Comparison of ENCODE assay signal across 8 cellular contexts in genomic region chrX:13013353-13014110, GRCh38. TPM values are rescaled to one million over a fixed set of nuclear protein-coding genes. Genes with fewer than 3 reads are reported as not detected.
DNase-seq lines count a peak whose midpoint lies in the region; ATAC-seq and TF ChIP-seq lines count a peak whose summit lies in the region.

No MANE protein-coding gene starts in this region.

- H3K27ac Mint-ChIP-seq in activated B cell treated with CpG ODN at 0.5 μM for 24 hours: peak overlapping the region; percentile 64
- H3K27ac Mint-ChIP-seq in memory B cell: peak overlapping the region; percentile 95
- no peak overlapping the region for H3K27ac Mint-ChIP-seq in chondrocyte (ENCODE audit: unreplicated experiment)

- H3K4me1 Mint-ChIP-seq in activated B cell treated with CpG ODN at 0.5 μM for 24 hours (peaks cover 65% of the 10 kb centered on the region), memory B cell (peaks cover 31% of the 10 kb centered on the region), chondrocyte (ENCODE audit: low read depth) (peaks cover 39% of the 10 kb centered on the region)

- no peaks in the 10 kb centered on the region for H3K36me3 Mint-ChIP-seq in activated B cell treated with CpG ODN at 0.5 μM for 24 hours (ENCODE audit: low read depth)
- no peaks in the 10 kb centered on the region for H3K36me3 Mint-ChIP-seq in memory B cell
- H3K36me3 Mint-ChIP-seq in chondrocyte (ENCODE audit: low read depth): no peaks in the 10 kb centered on the region

- ATAC-seq in GM19452 (IDR thresholded peaks at IDR 0.05; ENCODE audit: unreplicated experiment) (peak; percentile 83), HG03469 (IDR thresholded peaks at IDR 0.05; ENCODE audit: unreplicated experiment) (peak; percentile 46), activated B cell treated with CpG ODN at 0.5 μM for 24 hours (ENCODE audit: low read depth) (peak; percentile 90), memory B cell (ENCODE audit: low read depth) (peak; percentile 98)

- no peak for TF ChIP-seq CTCF in activated B cell treated with CpG ODN at 0.5 μM for 24 hours (IDR thresholded peaks at IDR 0.05)
- TF ChIP-seq CTCF in chondrocyte (IDR thresholded peaks at IDR 0.05): no peak

- POLR2A ChIA-PET in activated B cell treated with CpG ODN at 0.5 μM for 24 hours (lab: Charles Lee): interaction anchor here (0.7 to 11.7 kb wide), 12 partner anchors 8 to 75 kb away, joined by 3 to 179 read pairs (median 6); partner anchors contain the start of gene TMSB4X

- no peaks in the 10 kb centered on the region for H3K27me3 Mint-ChIP-seq in activated B cell treated with CpG ODN at 0.5 μM for 24 hours
- no peaks in the 10 kb centered on the region for H3K27me3 Mint-ChIP-seq in memory B cell
- no peaks in the 10 kb centered on the region for H3K27me3 Mint-ChIP-seq in chondrocyte (ENCODE audit: low read depth)

- H3K4me3 Mint-ChIP-seq in activated B cell treated with CpG ODN at 0.5 μM for 24 hours: peak overlapping the region; percentile 36
- H3K4me3 Mint-ChIP-seq in memory B cell: peak overlapping the region; percentile 64
- no peak overlapping the region for H3K4me3 Mint-ChIP-seq in chondrocyte (ENCODE audit: unreplicated experiment)

- CTCF ChIA-PET in activated B cell treated with CpG ODN at 0.5 μM for 24 hours (lab: Charles Lee): interaction anchor here (1.4 kb wide), 1 partner anchor 14 kb away, joined by 3 read pairs; no protein-coding TSS in a partner anchor

- intact Hi-C loops in activated B cell treated with CpG ODN at 0.5 μM for 24 hours (cut with micrococcal nuclease): loop anchor here (1.0 to 2.0 kb wide), 2 partner anchors 8 to 37 kb away; no protein-coding TSS in a partner anchor

- peak; percentile 51 for DNase-seq in DMS153 (lab: John Stamatoyannopoulos, UW)
- no peak for DNase-seq in activated B cell treated with CpG ODN at 0.5 μM for 24 hours
- DNase-seq in memory B cell (ENCODE audit: low spot score in 2 of 2): peak in 1 of 2 donors; percentile 12
- no peak for DNase-seq in stimulated activated naive CD4-positive, alpha-beta T cell treated with Interleukin-2 at 50 U/mL for 16 hours (lab: John Stamatoyannopoulos, UW)
- DNase-seq in NCI-H128 (lab: John Stamatoyannopoulos, UW; ENCODE audit: unreplicated experiment): no peak
- DNase-seq in chondrocyte (ENCODE audit: low spot score): no peak

- H3K9me3 Mint-ChIP-seq in activated B cell treated with CpG ODN at 0.5 μM for 24 hours (no peaks in the 10 kb centered on the region), memory B cell (no peaks in the 10 kb centered on the region), chondrocyte (ENCODE audit: low read depth) (no peaks in the 10 kb centered on the region)

RNA-seq across cellular contexts. Expression of gene FAM9C, which starts 30.9 kb away (rescaled TPM):
- total RNA-seq in activated B cell treated with CpG ODN at 0.5 μM for 24 hours (not detected in 2 replicates), chondrocyte (not detected in 3 replicates)

RNA-seq across cellular contexts. Expression of gene TMSB4X, which starts 38.6 kb away (rescaled TPM):
- total RNA-seq in activated B cell treated with CpG ODN at 0.5 μM for 24 hours (5,922 and 6,273 TPM in 2 replicates), chondrocyte (1,769 to 3,180 TPM (median 3,093 TPM) in 3 replicates)

Comparison
In these comparisons a context has a peak if more than half of its experiments do, and no peak if none do; other contexts are left out.
1. ATAC-seq: peak in every context shown above with its lines; median percentile 98 in memory B cell; 90 in activated B cell treated with CpG ODN at 0.5 μM for 24 hours; 83 in GM19452; 46 in HG03469.